8 cellular contexts compared by ENCODE assay signal in genomic region chr19:36488816-36489138, GRCh38. TPM values are rescaled to one million over a fixed set of nuclear protein-coding genes. Genes with fewer than 3 reads are reported as not detected.
DNase-seq lines count a peak whose midpoint lies in the region; ATAC-seq and TF ChIP-seq lines count a peak whose summit lies in the region.

No MANE protein-coding gene starts in this region.

- no peak for TF ChIP-seq POLR2A in heart left ventricle (IDR thresholded peaks at IDR 0.05)
- TF ChIP-seq POLR2A in gastrocnemius medialis (IDR thresholded peaks at IDR 0.05), result no peak

- H3K9me3 ChIP-seq in heart left ventricle, result peaks cover 0 to 4% (median 0%) of the 10 kb centered on the region in 12 donors
- H3K9me3 ChIP-seq in gastrocnemius medialis, result peaks cover 0 to 11% (median 0%) of the 10 kb centered on the region in 3 donors

- TF ChIP-seq CTCF in heart left ventricle (IDR thresholded peaks at IDR 0.05), result peak in 2 of 12 donors; percentile 5 to 7
- no peak for TF ChIP-seq CTCF in gastrocnemius medialis (IDR thresholded peaks at IDR 0.05 in 4 of 5, conservative IDR thresholded peaks at IDR 0.05 in 1 of 5)

- in situ Hi-C loops in gastrocnemius medialis (cut with MboI; ENCODE audit: low sequenced_read_pairs in 4 of 4), result no loop called here

- peak overlapping the region; percentile 89 to 99 (median 97) for H3K27ac ChIP-seq in heart left ventricle
- H3K27ac ChIP-seq in gastrocnemius medialis, result peak overlapping the region; percentile 90 to 98 (median 91)

- peaks cover 0 to 21% (median 10%) of the 10 kb centered on the region in 12 donors for H3K4me1 ChIP-seq in heart left ventricle
- peaks cover 5 to 11% of the 10 kb centered on the region in 2 donors for H3K4me1 ChIP-seq in gastrocnemius medialis

- H3K36me3 ChIP-seq in heart left ventricle (no peaks in the 10 kb centered on the region), gastrocnemius medialis (peaks cover 0 to 15% of the 10 kb centered on the region in 2 donors)

- 0 to 1% (median 1%) methylated on average over 8 to 12 of the region's 12 CpGs for WGBS in heart left ventricle, 4 donors

- DNase-seq in activated CD4-positive, CD25-positive, alpha-beta regulatory T cell treated with anti-CD3 and anti-CD28 coated beads, Interleukin-2, amount 50 U/mL, for 16 hours (ENCODE audit: low read depth, low spot score), result peak; percentile 26
- no peak for DNase-seq in activated CD4-positive, CD25-positive, alpha-beta regulatory T cell treated with anti-CD3 and anti-CD28 coated beads, Interleukin-2, amount 50 U/mL, for 72 hours
- DNase-seq in NCI-H2171 treated with DMSO at 0.1 percent for 48 hours (lab: John Stamatoyannopoulos, UW) (peak; percentile 78), heart left ventricle (peak in 2 of 5 donors; percentile 8 to 17), gastrocnemius medialis (no peak), hepatic stellate cell (ENCODE audit: low spot score) (no peak)
- peak; percentile 28 for DNase-seq in activated T-helper 9 cell treated with anti-CD3 and anti-CD28 coated beads, Interleukin-2, amount 50 U/mL, for 16 hours (ENCODE audit: low read depth)

- peak overlapping the region; percentile 62 to 94 (median 82) for H3K4me3 ChIP-seq in heart left ventricle
- H3K4me3 ChIP-seq in gastrocnemius medialis, result peak overlapping the region; percentile 76 to 98 (median 76)

- H3K27me3 ChIP-seq in heart left ventricle (no peaks in the 10 kb centered on the region), gastrocnemius medialis (no peaks in the 10 kb centered on the region)

- intact Hi-C loops in heart left ventricle (cut with DNase I), result loop anchor here in 7 of 10 donors (2.0 to 10.0 kb wide), 7 partner anchors 64 to 274 kb away; partner anchors contain the start of genes ZFP82 (in 4 of the 7), ZFP14 (in 3 of the 7), ZNF146 (in 2 of the 7) and ZNF565 (in 2 of the 7)
- intact Hi-C loops in gastrocnemius medialis (cut with DNase I; ENCODE audit: low total_unique reads), result loop anchor here (1.0 to 10.0 kb wide), 8 partner anchors 40 to 684 kb away; partner anchors contain the start of genes ZFP14, ZNF146, ZNF260 and ZNF345

- ATAC-seq in HG02610 (IDR thresholded peaks at IDR 0.05; ENCODE audit: unreplicated experiment) (peak; percentile 17), heart left ventricle (peak; percentile 16 to 38 (median 25)), gastrocnemius medialis (peak in 1 of 2 donors; percentile 27)

RNA-seq across cellular contexts. Expression of gene ZNF566, which starts 0.6 kb away (rescaled TPM):
- total RNA-seq in heart left ventricle (10 to 100 TPM in 4 of 9 donors, 1 to 10 TPM in 5; 6.6 to 14.0 (median 8.4) TPM), gastrocnemius medialis (1 to 10 TPM; 4.1 to 8.3 (median 5.9) TPM)
- polyA plus RNA-seq in heart left ventricle, result 1 to 10 TPM; 3.7 to 7.4 TPM

RNA-seq across cellular contexts. Expression of gene ZNF260, which starts 39.3 kb away (rescaled TPM):
- 10 to 100 TPM in 4 of 9 donors, 1 to 10 TPM in 5; 5.2 to 13.7 (median 8.5) TPM for total RNA-seq in heart left ventricle
- 1 to 10 TPM; 3.4 to 5.7 TPM for polyA plus RNA-seq in heart left ventricle
- 10 to 100 TPM in 1 of 4 donors, 1 to 10 TPM in 3; 1.3 to 16.3 (median 3.2) TPM for total RNA-seq in gastrocnemius medialis

Comparison
In these comparisons a context has a peak if more than half of its experiments do, and no peak if none do; other contexts are left out.
1. DNase-seq: peak in activated CD4-positive, CD25-positive, alpha-beta regulatory T cell treated with anti-CD3 and anti-CD28 coated beads, Interleukin-2, amount 50 U/mL, for 16 hours (single experiment), NCI-H2171 treated with DMSO at 0.1 percent for 48 hours (single experiment) and activated T-helper 9 cell treated with anti-CD3 and anti-CD28 coated beads, Interleukin-2, amount 50 U/mL, for 16 hours (single experiment); none in activated CD4-positive, CD25-positive, alpha-beta regulatory T cell treated with anti-CD3 and anti-CD28 coated beads, Interleukin-2, amount 50 U/mL, for 72 hours (single experiment), gastrocnemius medialis (0 of 2) and hepatic stellate cell (single experiment).